Comparison of ENCODE assay signal across 19 cellular contexts in genomic region chr9:128123451-128124080, GRCh38. TPM values are rescaled to one million over a fixed set of nuclear protein-coding genes. Genes with fewer than 3 reads are reported as not detected.
"Had no signal": no experiment of that assay in that cellular context is flagged by ENCODE, and none has a peak within 500 bp of the region (broad histone marks: within the 10 kb centered on the region; RNA-seq: fewer than 3 reads in every experiment).

No MANE protein-coding gene starts in this region.

- H3K27ac ChIP-seq: cardiac muscle cell, epithelial cell of prostate, left lung, neutrophil, parathyroid adenoma, thoracic aorta, upper lobe of left lung had no signal

- H3K27me3 ChIP-seq: cardiac muscle cell, left lung, neutrophil, upper lobe of left lung had no signal

- ATAC-seq: activated CD4-positive, alpha-beta T cell treated with anti-CD3 and anti-CD28 coated beads for 36 hours; left lung; naive thymus-derived CD4-positive, alpha-beta T cell; WTC11 had no signal

- H3K36me3 Mint-ChIP-seq: activated naive CD8-positive, alpha-beta T cell had no signal

- H3K27me3 Mint-ChIP-seq: activated CD4-positive, alpha-beta T cell treated with anti-CD3 and anti-CD28 coated beads for 36 hours; activated naive CD8-positive, alpha-beta T cell had no signal

- H3K4me3 ChIP-seq: cardiac muscle cell, left lung, thoracic aorta, upper lobe of left lung had no signal

- DNase-seq: activated CD4-positive, alpha-beta T cell treated with anti-CD3 and anti-CD28 coated beads for 36 hours; activated CD4-positive, alpha-beta T cell treated with anti-CD3 and anti-CD28 coated beads, Interleukin-2, amount 50 U/mL, for 48 hours; activated gamma-delta T cell; endodermal cell; foreskin fibroblast; hippocampal formation; mesenchymal stem cell; naive thymus-derived CD4-positive, alpha-beta T cell had no signal

- H3K4me3 Mint-ChIP-seq: activated CD4-positive, alpha-beta T cell treated with anti-CD3 and anti-CD28 coated beads for 36 hours; activated naive CD8-positive, alpha-beta T cell; endodermal cell; naive thymus-derived CD4-positive, alpha-beta T cell; WTC11 had no signal

- H3K9me3 Mint-ChIP-seq: WTC11 had no signal

- H3K27ac Mint-ChIP-seq: activated CD4-positive, alpha-beta T cell treated with anti-CD3 and anti-CD28 coated beads for 36 hours; activated naive CD8-positive, alpha-beta T cell; endodermal cell; WTC11 had no signal

- H3K4me1 ChIP-seq: parathyroid adenoma had no signal

- H3K9me3 ChIP-seq: left lung, neutrophil, thoracic aorta, upper lobe of left lung had no signal

RNA-seq across cellular contexts. Expression of gene LCN2, which starts 25.7 kb away (rescaled TPM):
- total RNA-seq: activated CD4-positive, alpha-beta T cell treated with anti-CD3 and anti-CD28 coated beads for 36 hours; cardiac muscle cell; endodermal cell; glomerular endothelial cell; naive thymus-derived CD4-positive, alpha-beta T cell; T-helper 2 cell treated with Interferon-gamma antibody and Interleukin-4, amounts not matched to agents 100 ng/mL and 5 ng/mL, for 36 hours; thoracic aorta had no signal
- polyA plus RNA-seq: cardiac muscle cell; naive thymus-derived CD4-positive, alpha-beta T cell had no signal
